Comparison of ENCODE assay signal across 8 cellular contexts in the genomic region with DNA sequence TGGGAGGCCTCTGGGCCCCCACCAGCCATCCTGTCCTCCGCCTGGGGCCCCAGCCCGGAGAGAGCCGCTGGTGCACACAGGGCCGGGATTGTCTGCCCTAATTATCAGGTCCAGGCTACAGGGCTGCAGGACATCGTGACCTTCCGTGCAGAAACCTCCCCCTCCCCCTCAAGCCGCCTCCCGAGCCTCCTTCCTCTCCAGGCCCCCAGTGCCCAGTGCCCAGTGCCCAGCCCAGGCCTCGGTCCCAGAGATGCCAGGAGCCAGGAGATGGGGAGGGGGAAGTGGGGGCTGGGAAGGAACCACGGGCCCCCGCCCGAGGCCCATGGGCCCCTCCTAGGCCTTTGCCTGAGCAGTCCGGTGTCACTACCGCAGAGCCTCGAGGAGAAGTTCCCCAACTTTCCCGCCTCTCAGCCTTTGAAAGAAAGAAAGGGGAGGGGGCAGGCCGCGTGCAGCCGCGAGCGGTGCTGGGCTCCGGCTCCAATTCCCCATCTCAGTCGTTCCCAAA. TPM values are rescaled to one million over a fixed set of nuclear protein-coding genes. Genes with fewer than 3 reads are reported as not detected.
DNase-seq lines count a peak whose midpoint lies in the region; ATAC-seq, FAIRE-seq and TF ChIP-seq lines count a peak whose summit lies in the region.

No MANE protein-coding gene starts in this region.

- H3K27ac ChIP-seq in kidney (ENCODE audit: low read depth in 2 of 2, low read length in 2 of 2) (peak overlapping the region; percentile 99), spleen (peak overlapping the region; percentile 95 to 99 (median 98))

- DNase-seq in AG20443 (ENCODE audit: low spot score) (peak; percentile 45), NCI-H1436 treated with DMSO at 0.1 percent for 48 hours (lab: John Stamatoyannopoulos, UW) (peak; percentile 83), SKM-1 (lab: John Stamatoyannopoulos, UW; ENCODE audit: unreplicated experiment) (peak; percentile 61), cerebellar cortex (ENCODE audit: low spot score) (peak; percentile 90), kidney (peak; percentile 92), spleen (peak; percentile 90)

- H3K4me3 ChIP-seq in kidney (ENCODE audit: low read length in 2 of 2), result peak overlapping the region; percentile 83 to 92
- peak overlapping the region; percentile 92 to 99 (median 96) for H3K4me3 ChIP-seq in spleen

- intact Hi-C loops in kidney (cut with DNase I), result no loop called here
- intact Hi-C loops in spleen (cut with DNase I; ENCODE audit: low total_unique reads), result no loop called here

- no peak for TF ChIP-seq CTCF in kidney (IDR thresholded peaks at IDR 0.05; ENCODE audit: borderline replicate concordance, extremely low read depth, insufficient read depth)
- no peak for TF ChIP-seq CTCF in spleen (IDR thresholded peaks at IDR 0.05 in 8 of 11, conservative IDR thresholded peaks at IDR 0.05 in 3 of 11)

- TF ChIP-seq POLR2A in spleen (IDR thresholded peaks at IDR 0.05), result no peak

- WGBS in spleen, 5 donors, result 0 to 1% (median 1%) methylated on average over 15 to 23 of the region's 23 CpGs

- H3K9me3 ChIP-seq in kidney (ENCODE audit: control insufficient read depth in 1 of 2, low read length in 2 of 2), result no peaks in the 10 kb centered on the region
- H3K9me3 ChIP-seq in spleen, result no peaks in the 10 kb centered on the region

- peaks cover 25 to 37% of the 10 kb centered on the region in 2 donors for H3K36me3 ChIP-seq in kidney (ENCODE audit: control insufficient read depth in 1 of 2, insufficient read depth in 2 of 2, low read length in 2 of 2)
- H3K36me3 ChIP-seq in spleen, result peaks cover 0 to 66% (median 56%) of the 10 kb centered on the region in 6 donors

- H3K27me3 ChIP-seq in spleen (replicated peaks in 1 of 7), result no peaks in the 10 kb centered on the region

- no peak for FAIRE-seq in kidney (lab: Jason Lieb, UNC)

- ATAC-seq in GM18508 (IDR thresholded peaks at IDR 0.05; ENCODE audit: insufficient read depth, unreplicated experiment) (peak; percentile 17), HG02970 (IDR thresholded peaks at IDR 0.05; ENCODE audit: low FRiP score, unreplicated experiment) (peak; percentile 35)

- H3K4me1 ChIP-seq in kidney (ENCODE audit: control insufficient read depth in 1 of 2, insufficient read depth in 1 of 2, low read depth in 1 of 2, low read length in 2 of 2) (peaks cover 17 to 29% of the 10 kb centered on the region in 2 donors), spleen (peaks cover 44 to 64% (median 57%) of the 10 kb centered on the region in 6 donors)

- peak overlapping the region; percentile 63 to 90 for H3K9ac ChIP-seq in kidney (ENCODE audit: low read length in 2 of 2)

RNA-seq across cellular contexts. Expression of a gene that starts 0.6 kb away (rescaled TPM):
- total RNA-seq in kidney (1,501 TPM), spleen (1,000 to 10,000 TPM in 5 of 7 donors, 100 to 1,000 TPM in 2; 998 to 1,580 (median 1,404) TPM)
- polyA plus RNA-seq in kidney (ENCODE audit: insufficient read depth, low read depth, low replicate concordance) (4,871 TPM), spleen (1,000 to 10,000 TPM; 1,133 to 1,680 (median 1,180) TPM)

RNA-seq across cellular contexts. Expression of a gene that starts 22.1 kb away (rescaled TPM):
- total RNA-seq in kidney (21.5 TPM), spleen (10 to 100 TPM; 32.2 to 51.2 (median 39.7) TPM)
- polyA plus RNA-seq in kidney (ENCODE audit: insufficient read depth, low read depth, low replicate concordance) (11.5 TPM), spleen (10 to 100 TPM; 27.8 to 78.3 (median 63.2) TPM)

RNA-seq across cellular contexts. Expression of a gene that starts 34.4 kb away (rescaled TPM):
- total RNA-seq in kidney (29.7 TPM), spleen (10 to 100 TPM; 37.0 to 58.7 (median 47.5) TPM)
- polyA plus RNA-seq in kidney (ENCODE audit: insufficient read depth, low read depth, low replicate concordance) (12.2 TPM), spleen (10 to 100 TPM; 25.8 to 40.7 (median 37.6) TPM)

RNA-seq across cellular contexts. Expression of a gene that starts 39.8 kb away (rescaled TPM):
- total RNA-seq in kidney (23.4 TPM), spleen (10 to 100 TPM; 29.9 to 49.2 (median 39.6) TPM)
- polyA plus RNA-seq in kidney (ENCODE audit: insufficient read depth, low read depth, low replicate concordance) (4.5 TPM), spleen (10 to 100 TPM; 12.0 to 14.1 (median 14.0) TPM)

RNA-seq across cellular contexts. Expression of a gene that starts 40.6 kb away (rescaled TPM):
- total RNA-seq in kidney (132 TPM), spleen (10 to 100 TPM; 34.0 to 94.0 (median 89.3) TPM)
- polyA plus RNA-seq in kidney (ENCODE audit: insufficient read depth, low read depth, low replicate concordance) (268 TPM), spleen (100 to 1,000 TPM in 2 of 3 donors, 10 to 100 TPM in 1; 73.4 to 137 (median 109) TPM)

Comparison
In these comparisons a context has a peak if more than half of its experiments do, and no peak if none do; other contexts are left out.
1. Peak in every context shown above with its lines: DNase-seq, ATAC-seq, H3K4me3 ChIP-seq and H3K27ac ChIP-seq.